Comparison of ENCODE assay signal across 28 cellular contexts in the genomic region with DNA sequence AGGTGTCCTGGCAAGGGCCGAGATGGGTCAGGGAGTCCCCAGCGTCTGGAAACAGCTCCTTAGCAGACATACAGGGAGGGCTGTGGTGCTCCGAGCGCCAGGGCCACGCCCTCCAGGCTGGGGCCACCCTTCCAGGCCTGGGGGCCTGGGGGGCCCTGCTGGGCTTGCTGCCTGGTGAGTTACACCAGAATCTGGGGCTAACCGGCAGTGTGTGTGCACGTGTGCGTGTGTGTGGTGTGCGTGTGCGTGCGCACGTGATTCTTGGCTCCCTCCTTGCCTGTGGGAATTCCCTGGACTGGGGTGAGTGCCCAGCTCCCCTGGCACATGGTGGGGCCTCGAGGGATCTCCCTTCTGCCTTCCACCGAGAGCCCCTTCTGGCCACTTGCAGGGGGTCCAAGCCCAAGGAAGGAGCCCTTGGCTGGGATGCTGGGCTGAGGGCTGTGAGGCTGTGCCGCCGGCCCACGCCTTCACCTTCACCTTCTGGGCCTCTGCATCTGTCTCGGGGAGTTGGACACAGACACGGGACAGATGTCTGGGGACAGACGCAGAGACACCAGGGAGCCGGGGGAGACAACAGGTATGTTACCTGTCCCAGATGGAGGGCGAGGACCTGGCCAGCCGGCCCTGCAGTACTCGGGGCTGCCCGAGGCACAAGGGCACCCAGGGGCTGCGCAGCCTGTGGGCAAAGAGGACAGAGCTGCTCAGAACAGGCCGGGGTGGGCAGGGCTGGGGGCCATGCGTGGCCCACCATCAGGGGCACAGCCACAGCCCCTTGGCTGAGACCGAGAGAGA. TPM values are rescaled to one million over a fixed set of nuclear protein-coding genes. Genes with fewer than 3 reads are reported as not detected.
"Had no signal": no experiment of that assay in that cellular context is flagged by ENCODE, and none has a peak within 500 bp of the region (broad histone marks: within the 10 kb centered on the region; RNA-seq: fewer than 3 reads in every experiment).

No MANE protein-coding gene starts in this region.

- DNase-seq: dermis blood vessel endothelial cell; effector memory CD4-positive, alpha-beta T cell; foreskin melanocyte; glutamatergic neuron; heart right ventricle; hypothalamus; left ventricle myocardium superior; lower lobe of right lung; naive thymus-derived CD8-positive, alpha-beta T cell; nephron progenitor cell; occipital lobe; ovary; right lobe of liver; stimulated activated CD4-positive, alpha-beta T cell treated with anti-CD3 and anti-CD28 coated beads, Interleukin-12 subunit alpha, Interleukin-12 subunit beta, amount 100 ng/mL, for 4 hours; stimulated activated CD4-positive, alpha-beta T cell treated with anti-CD3 and anti-CD28 coated beads, Interleukin-1b, Interleukin-23, amount 100 ng/mL, for 48 hours; stimulated activated CD4-positive, alpha-beta T cell treated with anti-CD3 and anti-CD28 coated beads, Interleukin-4, amount 100 ng/mL, for 1 hour; stimulated activated CD8-positive, alpha-beta memory T cell treated with anti-CD3 and anti-CD28 coated beads, Interleukin-4, amount 100 ng/mL, for 48 hours; stimulated activated naive CD4-positive, alpha-beta T cell; stimulated activated naive CD8-positive, alpha-beta T cell treated with anti-CD3 and anti-CD28 coated beads, Interleukin-15, amount 100 ng/mL, for 72 hours; transverse colon; upper lobe of right lung had no signal

- H3K9me3 ChIP-seq: esophagus muscularis mucosa, heart right ventricle, lower lobe of right lung, ovary, right lobe of liver, suprapubic skin, transverse colon, upper lobe of right lung had no signal

- H3K4me2 ChIP-seq: smooth muscle cell had no signal

- H3K27me3 ChIP-seq: esophagus muscularis mucosa, ovary, right lobe of liver, transverse colon, upper lobe of right lung had no signal

- FAIRE-seq: endothelial cell of umbilical vein, keratinocyte had no signal

- H3K4me3 ChIP-seq: coronary artery, esophagus muscularis mucosa, heart right ventricle, lower lobe of right lung, ovary, right lobe of liver, smooth muscle cell, suprapubic skin, transverse colon, upper lobe of right lung had no signal

- ATAC-seq: heart right ventricle; left ventricle myocardium superior; lower lobe of right lung; naive thymus-derived CD8-positive, alpha-beta T cell; right lobe of liver; stimulated activated naive CD8-positive, alpha-beta T cell treated with anti-CD3 and anti-CD28 coated beads, Interleukin-15, amount 100 ng/mL, for 72 hours; upper lobe of right lung had no signal

- H3K27ac ChIP-seq: coronary artery, esophagus muscularis mucosa, heart right ventricle, lower lobe of right lung, ovary, right lobe of liver, suprapubic skin, transverse colon, upper lobe of right lung had no signal

- H3K36me3 ChIP-seq: esophagus muscularis mucosa, heart right ventricle, lower lobe of right lung, ovary, right lobe of liver, suprapubic skin, transverse colon, upper lobe of right lung had no signal

RNA-seq across cellular contexts. Expression of a gene that starts 37.2 kb away (rescaled TPM):
- total RNA-seq: myocyte had no signal
- polyA plus RNA-seq: endothelial cell of umbilical vein had no signal
